In the genomic region with DNA sequence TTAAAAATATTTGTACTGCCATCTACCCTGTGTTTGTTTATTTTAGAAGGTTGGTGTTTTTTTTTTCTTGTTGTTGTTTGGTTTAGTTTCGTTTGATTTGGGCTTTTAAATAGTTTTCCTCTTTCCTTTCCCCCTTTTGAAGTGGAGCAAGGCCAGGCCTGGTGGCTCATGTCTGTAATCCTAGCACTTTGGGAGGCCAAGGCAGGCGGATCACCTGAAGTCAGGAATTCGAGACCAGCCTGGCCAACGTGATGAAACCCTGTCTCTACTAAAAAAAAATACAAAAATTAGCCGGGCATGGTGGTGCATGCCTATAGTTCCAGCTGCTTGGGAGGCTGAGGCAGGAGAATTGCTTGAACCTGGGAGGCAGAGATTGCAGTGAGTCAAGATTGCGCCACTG, we compare ENCODE assay signal across 8 cellular contexts.
DNase-seq lines count a peak whose midpoint lies in the region; ATAC-seq and TF ChIP-seq lines count a peak whose summit lies in the region.
"Not testable (repeated sequence)": the region's sequence is repeated elsewhere in the genome, so short reads cannot be mapped to it uniquely, and the experiment has no call there.

No MANE protein-coding gene starts in this region.

- DNase-seq in GM23338 (ENCODE audit: low spot score); RWPE2 (ENCODE audit: low spot score); activated CD4-positive, alpha-beta T cell treated with anti-CD3 and anti-CD28 coated beads for 36 hours; MCF 10A (ENCODE audit: unreplicated experiment); endothelial cell (ENCODE audit: low spot score); glutamatergic neuron; nephron progenitor cell; progenitor cell of endocrine pancreas (ENCODE audit: low spot score, unreplicated experiment): not testable (repeated sequence)

- H3K27me3 ChIP-seq in GM23338 (ENCODE audit: insufficient read depth); RWPE2 (ENCODE audit: insufficient read depth, poor library complexity, severe bottlenecking): not testable (repeated sequence)

- not testable (repeated sequence) for H3K27me3 Mint-ChIP-seq in GM23338 (ENCODE audit: insufficient read depth, low read depth, poor library complexity); activated CD4-positive, alpha-beta T cell treated with anti-CD3 and anti-CD28 coated beads for 36 hours; MCF 10A (ENCODE audit: insufficient read depth, unreplicated experiment); endothelial cell (ENCODE audit: unreplicated experiment); glutamatergic neuron (ENCODE audit: unreplicated experiment); nephron progenitor cell (ENCODE audit: low read depth, poor library complexity); progenitor cell of endocrine pancreas

- not testable (repeated sequence) for H3K9me2 ChIP-seq in GM23338 (ENCODE audit: insufficient read depth)

- H3K4me1 ChIP-seq in GM23338 (ENCODE audit: insufficient read depth) = not testable (repeated sequence)
- peaks cover 13% of the 10 kb centered on the region for H3K4me1 ChIP-seq in RWPE2 (ENCODE audit: insufficient read depth, poor library complexity, severe bottlenecking)

- not testable (repeated sequence) for H3K4me2 ChIP-seq in GM23338

- not testable (repeated sequence) for H3K79me2 ChIP-seq in GM23338 (replicated peaks; ENCODE audit: insufficient read depth)

- peaks cover 21% of the 10 kb centered on the region; the same call in 1 of the 2 replicates for H3K36me3 ChIP-seq in GM23338 (ENCODE audit: insufficient read depth)
- peaks cover 65% of the 10 kb centered on the region for H3K36me3 ChIP-seq in RWPE2 (ENCODE audit: low read depth)

- H3K27ac ChIP-seq in GM23338 (ENCODE audit: low read depth) = peak overlapping the region; percentile 39; the same call in 1 of the 2 replicates
- H3K27ac ChIP-seq in RWPE2 (ENCODE audit: poor library complexity, severe bottlenecking) = peak overlapping the region; percentile 47

- H3K4me1 Mint-ChIP-seq in GM23338; activated CD4-positive, alpha-beta T cell treated with anti-CD3 and anti-CD28 coated beads for 36 hours; endothelial cell (ENCODE audit: unreplicated experiment); nephron progenitor cell; progenitor cell of endocrine pancreas (ENCODE audit: low read depth): not testable (repeated sequence)
- peaks cover 17% of the 10 kb centered on the region for H3K4me1 Mint-ChIP-seq in MCF 10A (ENCODE audit: insufficient read depth, unreplicated experiment)
- H3K4me1 Mint-ChIP-seq in glutamatergic neuron (ENCODE audit: low read depth, unreplicated experiment) = peaks cover 32% of the 10 kb centered on the region

- peaks cover 17% of the 10 kb centered on the region for H3K9me3 ChIP-seq in RWPE2 (ENCODE audit: severe bottlenecking)

- ATAC-seq in GM23338; RWPE2 (ENCODE audit: low read depth); activated CD4-positive, alpha-beta T cell treated with anti-CD3 and anti-CD28 coated beads for 36 hours: not testable (repeated sequence)

- not testable (repeated sequence) for H3K9me3 Mint-ChIP-seq in GM23338; activated CD4-positive, alpha-beta T cell treated with anti-CD3 and anti-CD28 coated beads for 36 hours (ENCODE audit: low read depth); MCF 10A (ENCODE audit: unreplicated experiment); endothelial cell (ENCODE audit: unreplicated experiment); glutamatergic neuron (ENCODE audit: unreplicated experiment); nephron progenitor cell; progenitor cell of endocrine pancreas (ENCODE audit: low read depth)

- H3F3A ChIP-seq in GM23338 (replicated peaks; ENCODE audit: low read depth) = not testable (repeated sequence)

- H3K36me3 Mint-ChIP-seq in GM23338 (ENCODE audit: low read depth) (peaks cover 32% of the 10 kb centered on the region; the same call in 2 of the 3 replicates), MCF 10A (ENCODE audit: insufficient read depth, unreplicated experiment) (peaks cover 76% of the 10 kb centered on the region), endothelial cell (ENCODE audit: low read depth, unreplicated experiment) (peaks cover 11% of the 10 kb centered on the region), nephron progenitor cell (ENCODE audit: low read depth) (peaks cover 65% of the 10 kb centered on the region), progenitor cell of endocrine pancreas (ENCODE audit: insufficient read depth) (peaks cover 22% of the 10 kb centered on the region)
- peaks cover 54% of the 10 kb centered on the region for H3K36me3 Mint-ChIP-seq in activated CD4-positive, alpha-beta T cell treated with anti-CD3 and anti-CD28 coated beads for 36 hours (ENCODE audit: low read depth)
- not testable (repeated sequence) for H3K36me3 Mint-ChIP-seq in glutamatergic neuron (ENCODE audit: unreplicated experiment)

- peak overlapping the region; percentile 44; the same call in 1 of the 2 replicates for H3K27ac Mint-ChIP-seq in GM23338
- peak overlapping the region; percentile 25 for H3K27ac Mint-ChIP-seq in activated CD4-positive, alpha-beta T cell treated with anti-CD3 and anti-CD28 coated beads for 36 hours
- H3K27ac Mint-ChIP-seq in MCF 10A (ENCODE audit: low read depth, unreplicated experiment) = peak overlapping the region; percentile 87
- H3K27ac Mint-ChIP-seq in endothelial cell (ENCODE audit: unreplicated experiment) = peak overlapping the region; percentile 22
- H3K27ac Mint-ChIP-seq in glutamatergic neuron (ENCODE audit: unreplicated experiment) = peak overlapping the region; percentile 50
- peak overlapping the region; percentile 53 for H3K27ac Mint-ChIP-seq in nephron progenitor cell
- H3K27ac Mint-ChIP-seq in progenitor cell of endocrine pancreas = peak overlapping the region; percentile 14

- not testable (repeated sequence) for H2AFZ ChIP-seq in GM23338

- H3K4me3 Mint-ChIP-seq in GM23338; activated CD4-positive, alpha-beta T cell treated with anti-CD3 and anti-CD28 coated beads for 36 hours; MCF 10A (ENCODE audit: unreplicated experiment); endothelial cell (ENCODE audit: unreplicated experiment); glutamatergic neuron (ENCODE audit: unreplicated experiment); nephron progenitor cell; progenitor cell of endocrine pancreas (ENCODE audit: low read depth): not testable (repeated sequence)

- not testable (repeated sequence) for TF ChIP-seq CTCF in GM23338 (conservative IDR thresholded peaks at IDR 0.05; ENCODE audit: low read depth in 2 of 2); RWPE2 (IDR thresholded peaks at IDR 0.05; ENCODE audit: poor library complexity, severe bottlenecking); MCF 10A (IDR thresholded peaks at IDR 0.05; ENCODE audit: unreplicated experiment); endothelial cell (IDR thresholded peaks at IDR 0.05; ENCODE audit: unreplicated experiment); glutamatergic neuron (IDR thresholded peaks at IDR 0.05; ENCODE audit: partially characterized antibody, unreplicated experiment); nephron progenitor cell (IDR thresholded peaks at IDR 0.05); progenitor cell of endocrine pancreas (IDR thresholded peaks at IDR 0.05; ENCODE audit: unreplicated experiment)

- intact Hi-C loops in activated CD4-positive, alpha-beta T cell treated with anti-CD3 and anti-CD28 coated beads for 36 hours (cut with DNase I, micrococcal nuclease); MCF 10A (cut with micrococcal nuclease): not testable (repeated sequence)

- not testable (repeated sequence) for H4K20me1 ChIP-seq in GM23338 (replicated peaks; ENCODE audit: insufficient read depth)

- BruUV-seq in MCF 10A (replicated peaks; lab: Mats Ljungman, UMichigan) = not testable (repeated sequence)

- POLR2A ChIA-PET in activated CD4-positive, alpha-beta T cell treated with anti-CD3 and anti-CD28 coated beads for 36 hours (lab: Charles Lee) = not testable (repeated sequence)
- POLR2A ChIA-PET in MCF 10A (lab: Yijun Ruan, JAX) = interaction anchor here (0.7 kb wide), 2 partner anchors 9 to 47 kb away, joined by 3 to 4 read pairs; no protein-coding TSS in a partner anchor

- CTCF ChIA-PET in activated CD4-positive, alpha-beta T cell treated with anti-CD3 and anti-CD28 coated beads for 36 hours (lab: Charles Lee) = interaction anchor here (1.1 to 1.5 kb wide), 3 partner anchors 8 to 13 kb away, joined by 3 to 7 read pairs (median 3); no protein-coding TSS in a partner anchor
- CTCF ChIA-PET in MCF 10A (lab: Yijun Ruan, JAX) = interaction anchor here (1.9 to 2.0 kb wide), 2 partner anchors 9 to 146 kb away, joined by 6 to 7 read pairs; no protein-coding TSS in a partner anchor

- not testable (repeated sequence) for H3K4me3 ChIP-seq in GM23338; RWPE2 (ENCODE audit: severe bottlenecking)

Comparison
In these comparisons a context has a peak if more than half of its experiments do, and no peak if none do; other contexts are left out.
1. H3K27ac Mint-ChIP-seq: peak in every context shown above with its lines; median percentile 87 in MCF 10A; 53 in nephron progenitor cell; 50 in glutamatergic neuron; 44 in GM23338; 25 in activated CD4-positive, alpha-beta T cell treated with anti-CD3 and anti-CD28 coated beads for 36 hours; 22 in endothelial cell; 14 in progenitor cell of endocrine pancreas.